Comparison of ENCODE assay signal across 8 cellular contexts in the genomic region with DNA sequence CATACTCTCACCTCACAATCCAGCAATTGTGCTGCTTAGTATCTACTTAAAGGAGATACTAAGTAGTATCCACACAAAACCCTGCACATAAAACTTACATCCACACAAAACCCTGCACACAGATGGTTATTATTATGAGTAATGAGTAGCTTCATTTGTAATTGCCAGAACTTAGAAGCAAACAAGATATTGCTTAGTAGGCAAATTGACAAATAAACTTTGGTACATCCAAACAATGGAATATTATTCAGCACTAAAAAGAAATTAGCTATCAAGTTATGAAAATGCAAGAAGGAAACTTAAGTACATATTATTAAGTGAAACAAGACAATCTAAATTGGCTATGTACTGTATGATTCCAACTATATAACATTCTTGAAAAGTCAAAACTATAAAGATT.
"Had no signal": no experiment of that assay in that cellular context is flagged by ENCODE, and none has a peak within 500 bp of the region (broad histone marks: within the 10 kb centered on the region; RNA-seq: fewer than 3 reads in every experiment).

No MANE protein-coding gene starts in this region.

- ATAC-seq: GM12878 had no signal

- FAIRE-seq: G401.6, GM12878, GM12891, GM12892, GM18507, GM19239 had no signal

- DNase-seq: GDM1, GF-D8 had no signal

- H3K4me3 ChIP-seq: GM12878 had no signal
